Comparison of ENCODE assay signal across 2 cellular contexts in genomic region chr3:27044926-27045481, GRCh38.
TF ChIP-seq lines count a peak whose summit lies in the region.

No MANE protein-coding gene starts in this region.

TF ChIP-seq in GM23338, 12 proteins besides CTCF, POLR2A, EP300 and RAD21 (continued from another document):
- no peak for TF ChIP-seq REST (IDR thresholded peaks at IDR 0.05; ENCODE audit: unreplicated experiment)
- no peak for TF ChIP-seq ZNF462 (CRISPR knock-in tag; IDR thresholded peaks at IDR 0.05)
- no peak for TF ChIP-seq ZNF114 (CRISPR knock-in tag; IDR thresholded peaks at IDR 0.05)
- TF ChIP-seq NANOG (IDR thresholded peaks at IDR 0.05; ENCODE audit: borderline replicate concordance) = no peak
- TF ChIP-seq STAT1 (IDR thresholded peaks at IDR 0.05; ENCODE audit: unreplicated experiment) = no peak
- no peak for TF ChIP-seq EZH2 (IDR thresholded peaks at IDR 0.05; ENCODE audit: low read depth, unreplicated experiment)
- no peak for TF ChIP-seq EZH2phosphoT487 (IDR thresholded peaks at IDR 0.05; ENCODE audit: unreplicated experiment)
TF ChIP-seq in GM23338: peak in this region for 0.

TF ChIP-seq in H1, 55 proteins besides CTCF, POLR2A, EP300 and RAD21 (continued from another document):
- no peak for TF ChIP-seq NANOG (IDR thresholded peaks at IDR 0.05; ENCODE audit: insufficient read depth, low read depth, low read length, poor library complexity, severe bottlenecking)
- TF ChIP-seq MAFK (IDR thresholded peaks at IDR 0.05; ENCODE audit: low read depth, low read length) = no peak
- TF ChIP-seq KDM4A (IDR thresholded peaks at IDR 0.05; ENCODE audit: low read depth, low read length, severe bottlenecking) = no peak
- no peak for TF ChIP-seq CREB1 (IDR thresholded peaks at IDR 0.05)
- no peak for TF ChIP-seq TCF12 (IDR thresholded peaks at IDR 0.05; ENCODE audit: low read depth, low read length)
- no peak for TF ChIP-seq HDAC2 (IDR thresholded peaks at IDR 0.05; ENCODE audit: borderline replicate concordance in 1 of 2, low read depth in 2 of 2, low read length in 2 of 2)
